Comparison of ENCODE assay signal across 8 cellular contexts in genomic region chrX:119008122-119008744, GRCh38. TPM values are rescaled to one million over a fixed set of nuclear protein-coding genes. Genes with fewer than 3 reads are reported as not detected.
DNase-seq lines count a peak whose midpoint lies in the region; ATAC-seq, FAIRE-seq and TF ChIP-seq lines count a peak whose summit lies in the region.

No MANE protein-coding gene starts in this region.

- H3F3A ChIP-seq in neural progenitor cell (ENCODE audit: low read depth), result no peaks in the 10 kb centered on the region

- H4K20me1 ChIP-seq in H1 (replicated peaks in 1 of 2; ENCODE audit: control insufficient read depth in 1 of 2, insufficient read depth in 2 of 2, low read length in 2 of 2), result no peaks in the 10 kb centered on the region
- no peaks in the 10 kb centered on the region for H4K20me1 ChIP-seq in neural progenitor cell (ENCODE audit: low read depth)

- H2AFZ ChIP-seq in H1 (ENCODE audit: low read length) (no peak overlapping the region), neural progenitor cell (replicated peaks) (no peak overlapping the region)

- no peak overlapping the region for H3K27ac Mint-ChIP-seq in neural progenitor cell

- TF ChIP-seq EP300 in H1 (IDR thresholded peaks at IDR 0.05; ENCODE audit: borderline replicate concordance in 1 of 2, low read depth in 2 of 2, low read length in 2 of 2), result no peak

- H3K9me3 Mint-ChIP-seq in neural progenitor cell, result no peaks in the 10 kb centered on the region

- no peaks in the 10 kb centered on the region for H3K4me1 Mint-ChIP-seq in neural progenitor cell

- FAIRE-seq in H1 (lab: Jason Lieb, UNC), result no peak

- H3K79me2 ChIP-seq in H1 (ENCODE audit: control insufficient read depth in 1 of 2, insufficient read depth in 2 of 2, low read length in 2 of 2), result no peaks in the 10 kb centered on the region
- no peaks in the 10 kb centered on the region for H3K79me2 ChIP-seq in neural progenitor cell (ENCODE audit: low read depth)

- H3K4me2 ChIP-seq in H1 (ENCODE audit: insufficient read depth in 1 of 2, low read depth in 2 of 2, low read length in 2 of 2), result no peak overlapping the region
- H3K4me2 ChIP-seq in neural progenitor cell, result no peak overlapping the region

- WGBS in H1 (ENCODE audit: extremely low coverage in 1 of 2, insufficient coverage in 1 of 2, insufficient read length in 1 of 2, insufficient replicate concordance in 2 of 2, low coverage in 1 of 2, low lambda C conversion rate in 2 of 2, missing lambda C conversion rate in 1 of 2), 2 experiments, result 25% methylated on average over 2 of the region's 3 CpGs; no CpG with 5 or more reads in 1 of the 2 experiments

- no peak overlapping the region for H3K4ac ChIP-seq in H1 (replicated peaks; ENCODE audit: insufficient read length, low read depth, low read length)

- CTCF ChIA-PET in H1 (lab: Charles Lee; ENCODE audit: partially characterized antibody), result interaction anchor here (0.6 to 2.7 kb wide), 15 partner anchors 14 to 177 kb away, joined by 3 to 14 read pairs (median 4); no protein-coding TSS in a partner anchor

- H3K4me3 ChIP-seq in WERI-Rb-1 (ENCODE audit: low read depth, low read length), result no peak overlapping the region
- no peak overlapping the region for H3K4me3 ChIP-seq in H1 (ENCODE audit: extremely low read depth in 1 of 4, insufficient read depth in 2 of 4, low read depth in 3 of 4, low read length in 4 of 4)
- no peak overlapping the region for H3K4me3 ChIP-seq in neural progenitor cell

- no peaks in the 10 kb centered on the region for H3K4me1 ChIP-seq in H1 (replicated peaks in 1 of 4; ENCODE audit: control insufficient read depth in 3 of 4, insufficient read depth in 4 of 4, low read length in 3 of 4)
- H3K4me1 ChIP-seq in neural progenitor cell, result no peaks in the 10 kb centered on the region

- no peak overlapping the region for H2AK5ac ChIP-seq in H1 (ENCODE audit: low read depth, low read length)

- no peak overlapping the region for H2BK12ac ChIP-seq in H1 (ENCODE audit: low read depth, low read length)

- H3K56ac ChIP-seq in H1 (replicated peaks; ENCODE audit: insufficient read length, low read depth, low read length), result no peak overlapping the region

- peak; percentile 60 for TF ChIP-seq CTCF in WERI-Rb-1 (IDR thresholded peaks at IDR 0.05; ENCODE audit: low read depth, low read length)
- TF ChIP-seq CTCF in H1 (IDR thresholded peaks at IDR 0.05; ENCODE audit: control extremely low read depth in 1 of 3, insufficient read depth in 1 of 3, low read depth in 1 of 3, low read length in 3 of 3), result peak in 2 of 3 experiments; percentile 42 to 48; a peak in 3 of 4 replicates
- TF ChIP-seq CTCF in neural progenitor cell (IDR thresholded peaks at IDR 0.05), result peak; percentile 65

- H3K18ac ChIP-seq in H1 (ENCODE audit: extremely low read depth, low read length), result no peak overlapping the region

- H2BK20ac ChIP-seq in H1 (ENCODE audit: low read length), result no peak overlapping the region

- POLR2A ChIA-PET in H1 (lab: Charles Lee; ENCODE audit: partially characterized antibody), result interaction anchor here (1.0 kb wide), 1 partner anchor 33 kb away, joined by 3 read pairs; the partner anchor contains the start of gene LONRF3

- H2BK5ac ChIP-seq in H1 (ENCODE audit: low read depth, low read length), result no peak overlapping the region

- H3K9ac ChIP-seq in H1 (replicated peaks in 1 of 4; ENCODE audit: extremely low read depth in 1 of 4, low read depth in 3 of 4, low read length in 3 of 4), result no peak overlapping the region
- no peak overlapping the region for H3K9ac ChIP-seq in neural progenitor cell

- H2BK120ac ChIP-seq in H1 (replicated peaks; ENCODE audit: low read depth, low read length), result no peak overlapping the region

- H4K91ac ChIP-seq in H1 (replicated peaks; ENCODE audit: insufficient read length, low read length), result no peak overlapping the region

- H3K23ac ChIP-seq in H1 (ENCODE audit: insufficient read length), result no peak overlapping the region

- H3K27me3 ChIP-seq in WERI-Rb-1 (ENCODE audit: insufficient read depth, low read depth, severe bottlenecking) (peaks cover 12% of the 10 kb centered on the region), H1 (replicated peaks in 1 of 4; ENCODE audit: control insufficient read depth in 3 of 4, extremely low read depth in 1 of 4, insufficient read depth in 3 of 4, low read length in 3 of 4) (no peaks in the 10 kb centered on the region), neural progenitor cell (no peaks in the 10 kb centered on the region)

- no peak overlapping the region for H4K8ac ChIP-seq in H1 (ENCODE audit: extremely low read depth, insufficient read depth, low read length)

- no peak overlapping the region for H4K5ac ChIP-seq in H1 (ENCODE audit: insufficient read length, low read depth, low read length)

- TF ChIP-seq POLR2A in H1 (IDR thresholded peaks at IDR 0.05; ENCODE audit: control extremely low read depth in 1 of 2, low read depth in 2 of 2, low read length in 2 of 2), result no peak

- DNase-seq in NCI-H2196 (lab: John Stamatoyannopoulos, UW; ENCODE audit: unreplicated experiment), result peak; percentile 7
- DNase-seq in NCI-H2196 treated with DMSO at 0.1 percent for 48 hours (lab: John Stamatoyannopoulos, UW; ENCODE audit: unreplicated experiment), result no peak
- DNase-seq in HuH-7.5 (ENCODE audit: low spot score), result peak; percentile 13
- DNase-seq in WERI-Rb-1, result peak; percentile 14
- peak in 1 of 2 experiments; percentile 58 for DNase-seq in H1 (ENCODE audit: low read depth in 1 of 2, low spot score in 2 of 2)
- DNase-seq in neural progenitor cell (ENCODE audit: low spot score), result peak; percentile 27
- DNase-seq in NCI-H187 treated with DMSO at 0.1 percent for 48 hours (lab: John Stamatoyannopoulos, UW), result no peak

- H3K36me3 ChIP-seq in WERI-Rb-1 (no peaks in the 10 kb centered on the region), H1 (ENCODE audit: control insufficient read depth in 2 of 4, insufficient read depth in 4 of 4, low read length in 3 of 4) (no peaks in the 10 kb centered on the region), neural progenitor cell (no peaks in the 10 kb centered on the region)

- peak; percentile 26 to 46 for TF ChIP-seq RAD21 in H1 (IDR thresholded peaks at IDR 0.05 in 1 of 2, conservative IDR thresholded peaks at IDR 0.05 in 1 of 2; ENCODE audit: low read depth in 2 of 2, low read length in 2 of 2)

- H3K79me1 ChIP-seq in H1 (ENCODE audit: low read depth, low read length), result no peaks in the 10 kb centered on the region

- H3K27ac ChIP-seq in WERI-Rb-1 (no peak overlapping the region), H1 (ENCODE audit: low read depth, low read length) (no peak overlapping the region), neural progenitor cell (no peak overlapping the region)

- ATAC-seq in HG03460 (IDR thresholded peaks at IDR 0.05; ENCODE audit: unreplicated experiment), result no peak

- H3K9me3 ChIP-seq in WERI-Rb-1 (ENCODE audit: severe bottlenecking) (no peaks in the 10 kb centered on the region), H1 (ENCODE audit: insufficient read depth in 2 of 2, low read depth in 1 of 2, low read length in 1 of 2) (no peaks in the 10 kb centered on the region), neural progenitor cell (ENCODE audit: low read depth) (no peaks in the 10 kb centered on the region)

- no peak overlapping the region for H3K14ac ChIP-seq in H1 (ENCODE audit: insufficient read length)

- H3K4me3 Mint-ChIP-seq in neural progenitor cell, result no peak overlapping the region

- H3K36me3 Mint-ChIP-seq in neural progenitor cell, result no peaks in the 10 kb centered on the region

- H2BK15ac ChIP-seq in H1 (ENCODE audit: low read length), result no peak overlapping the region

- no peaks in the 10 kb centered on the region for H3K23me2 ChIP-seq in H1 (ENCODE audit: low read depth, low read length)

- H3K27me3 Mint-ChIP-seq in neural progenitor cell (ENCODE audit: insufficient read depth, low read depth), result peaks cover 4% of the 10 kb centered on the region

TF ChIP-seq in H1, 55 proteins besides CTCF, POLR2A, EP300 and RAD21 (continues in another document):
- TF ChIP-seq ASH2L (IDR thresholded peaks at IDR 0.05; ENCODE audit: low read length) (no peak), TAF1 (IDR thresholded peaks at IDR 0.05; ENCODE audit: low read depth, low read length) (no peak), SP1 (IDR thresholded peaks at IDR 0.05; ENCODE audit: low read depth, low read length) (no peak), EZH2 (IDR thresholded peaks at IDR 0.05; ENCODE audit: low read depth, low read length, severe bottlenecking) (no peak), CBX8 (IDR thresholded peaks at IDR 0.05; ENCODE audit: borderline replicate concordance, low read depth, low read length) (no peak), SP4 (IDR thresholded peaks at IDR 0.05; ENCODE audit: low read length) (no peak), POU5F1 (IDR thresholded peaks at IDR 0.05; ENCODE audit: low read depth, low read length) (no peak), HDAC6 (IDR thresholded peaks at IDR 0.05; ENCODE audit: low read depth, low read length) (no peak), SIX5 (IDR thresholded peaks at IDR 0.05; ENCODE audit: low read depth, low read length) (no peak), HDAC2 (IDR thresholded peaks at IDR 0.05; ENCODE audit: borderline replicate concordance in 1 of 2, low read depth in 2 of 2, low read length in 2 of 2) (no peak), NANOG (IDR thresholded peaks at IDR 0.05; ENCODE audit: insufficient read depth, low read depth, low read length, poor library complexity, severe bottlenecking) (no peak), GABPA (IDR thresholded peaks at IDR 0.05; ENCODE audit: borderline replicate concordance, insufficient read depth, low read length) (no peak), TCF12 (IDR thresholded peaks at IDR 0.05; ENCODE audit: low read depth, low read length) (no peak), TBP (IDR thresholded peaks at IDR 0.05; ENCODE audit: low read depth, low read length) (no peak), CREB1 (IDR thresholded peaks at IDR 0.05) (no peak), ATF3 (IDR thresholded peaks at IDR 0.05; ENCODE audit: insufficient read depth, low read depth, low read length) (no peak), KDM5A (IDR thresholded peaks at IDR 0.05; ENCODE audit: low read length) (no peak)

RNA-seq across cellular contexts. Expression of gene LONRF3, which starts 33.8 kb away (rescaled TPM):
- total RNA-seq in H1 (2021; fragmentation: NEBNext Ultra II Directional; extraction: Animal tissue kit (Norgen Biotek cat#: 25700)), result 0.11 TPM in 1 of 2 replicates, not detected in the other
- polyA plus RNA-seq in H1 (2011; rRNA removed), result 0.05 TPM in 1 of 2 replicates, not detected in the other
- not detected for polyA plus RNA-seq in H1 (2011; cell fraction: cytosol; rRNA removed)
- polyA plus RNA-seq in H1 (2011; cell fraction: nucleus; rRNA removed), result 0.11 TPM
- polyA plus RNA-seq in H1 (2012, experiment 1 of 2), result not detected in 4 replicates
- not detected for polyA plus RNA-seq in H1 (2012, experiment 2 of 2)
- 0.02 TPM for polyA plus RNA-seq in H1 (2013, experiment 1 of 2)
- 0.04 TPM for polyA plus RNA-seq in H1 (2013, experiment 2 of 2)
- polyA minus RNA-seq in H1 (2011; rRNA and poly(A)+ RNA removed), result not detected in 2 replicates
- polyA minus RNA-seq in H1 (2011; cell fraction: cytosol; rRNA and poly(A)+ RNA removed), result not detected
- not detected for polyA minus RNA-seq in H1 (2011; cell fraction: nucleus; rRNA and poly(A)+ RNA removed)
- total RNA-seq in neural progenitor cell (ENCODE audit: low replicate concordance), result 0.25 and 0.39 TPM in 2 replicates

Comparison
In these comparisons a context has a peak if more than half of its experiments do, and no peak if none do; other contexts are left out.
1. DNase-seq: peak in NCI-H2196 (single experiment), HuH-7.5 (single experiment), WERI-Rb-1 (single experiment) and neural progenitor cell (single experiment); none in NCI-H2196 treated with DMSO at 0.1 percent for 48 hours (single experiment) and NCI-H187 treated with DMSO at 0.1 percent for 48 hours (single experiment).
2. Peak in every context shown above with its lines, with median percentiles within 50 percentile points of each other: CTCF ChIP-seq.